ENCODE assay signal across 8 cellular contexts in genomic region chr7:44796504-44797328, GRCh38.
A peak's percentile ranks its signal among the peaks of the same experiment; 100 is the strongest.
DNase-seq lines count a peak whose midpoint lies in the region; ATAC-seq lines count a peak whose summit lies in the region.

Gene PPIA (plus strand): TSS chr7:44796681. CDS start chr7:44796725, 44 bp downstream.

- DNase-seq in NCI-H748 (lab: John Stamatoyannopoulos, UW; ENCODE audit: unreplicated experiment), result peak; percentile 99
- peak; percentile 98 for DNase-seq in activated CD4-positive, alpha-beta T cell treated with anti-CD3 and anti-CD28 coated beads, Interleukin-2, amount 50 U/mL, for 1 hour
- DNase-seq in cortex of kidney (lab: John Stamatoyannopoulos, UW), result peak; percentile 79
- peak; percentile 99 for DNase-seq in left kidney (ENCODE audit: low read depth, low spot score)
- DNase-seq in stimulated activated CD4-positive, alpha-beta T cell treated with anti-CD3 and anti-CD28 coated beads, Interleukin-1b, Interleukin-23, amount 100 ng/mL, for 48 hours, result peak; percentile 99

- H3K4me1 ChIP-seq in BLaER1 treated with 17β-estradiol and CSF1 and Interleukin-3, amounts not matched to agents 10 nM and 100 nM, result peaks cover 26 to 40% (median 33%) of the 10 kb centered on the region in 10 experiments

- peak within 1 kb of the TSS; percentile 96 to 100 (median 99) for H3K9ac ChIP-seq in BLaER1 treated with 17β-estradiol and CSF1 and Interleukin-3, amounts not matched to agents 10 nM and 100 nM

- no peaks in the 10 kb centered on the region for H3K9me3 ChIP-seq in BLaER1 treated with 17β-estradiol and CSF1 and Interleukin-3, amounts not matched to agents 10 nM and 100 nM (replicated peaks in 1 of 11)

- peak within 1 kb of the TSS; percentile 92 to 100 (median 96) for H3K4me2 ChIP-seq in BLaER1 treated with 17β-estradiol and CSF1 and Interleukin-3, amounts not matched to agents 10 nM and 100 nM

- ATAC-seq in GM19351 (IDR thresholded peaks at IDR 0.05; ENCODE audit: unreplicated experiment) (peak; percentile 82), HG03520 (IDR thresholded peaks at IDR 0.05; ENCODE audit: unreplicated experiment) (peak; percentile 85)

- peaks cover 40 to 50% (median 44%) of the 10 kb centered on the region in 11 experiments for H4K20me1 ChIP-seq in BLaER1 treated with 17β-estradiol and CSF1 and Interleukin-3, amounts not matched to agents 10 nM and 100 nM

- H3K27me3 ChIP-seq in BLaER1 treated with 17β-estradiol and CSF1 and Interleukin-3, amounts not matched to agents 10 nM and 100 nM, result no peaks in the 10 kb centered on the region

- H3K4me3 ChIP-seq in BLaER1 treated with 17β-estradiol and CSF1 and Interleukin-3, amounts not matched to agents 10 nM and 100 nM, result peak within 1 kb of the TSS; percentile 75 to 97 (median 87)

- H3K27ac ChIP-seq in BLaER1 treated with 17β-estradiol and CSF1 and Interleukin-3, amounts not matched to agents 10 nM and 100 nM, result peak within 1 kb of the TSS; percentile 97 to 100 (median 100)

- peaks cover 30 to 43% (median 41%) of the 10 kb centered on the region in 11 experiments for H3K36me3 ChIP-seq in BLaER1 treated with 17β-estradiol and CSF1 and Interleukin-3, amounts not matched to agents 10 nM and 100 nM

Comparison
In these comparisons a context has a peak if more than half of its experiments do, and no peak if none do; other contexts are left out.
1. Peak in every context shown above with its lines: DNase-seq, ATAC-seq, H3K4me3 ChIP-seq and H3K27ac ChIP-seq.